ENCODE assay signal across 8 cellular contexts in the genomic region with DNA sequence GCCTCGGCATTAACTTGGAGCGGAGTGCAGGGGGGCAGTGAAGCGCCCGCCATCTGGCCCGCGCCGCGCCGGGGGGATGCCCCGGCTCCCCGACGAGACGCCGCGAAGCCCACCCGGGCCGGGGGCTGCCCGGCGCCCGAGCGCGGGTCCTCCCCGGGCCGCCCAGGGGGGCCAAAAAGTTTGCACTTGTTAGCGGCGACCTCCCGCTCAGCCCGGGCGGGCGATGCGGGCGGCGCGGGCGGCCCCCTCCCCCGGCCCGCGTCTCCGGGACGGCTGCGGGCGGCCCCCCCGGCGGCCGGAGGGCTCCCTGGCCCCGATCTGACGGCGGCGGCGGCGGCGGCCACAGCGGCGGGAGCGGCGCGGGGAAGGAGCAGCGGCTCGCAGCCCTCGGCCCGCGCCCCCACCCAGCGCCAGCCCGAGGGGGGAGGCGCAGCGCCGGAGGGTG. TPM values are rescaled to one million over a fixed set of nuclear protein-coding genes. Genes with fewer than 3 reads are reported as not detected.
DNase-seq lines count a peak whose midpoint lies in the region; ATAC-seq and TF ChIP-seq lines count a peak whose summit lies in the region.

A gene with protein sequence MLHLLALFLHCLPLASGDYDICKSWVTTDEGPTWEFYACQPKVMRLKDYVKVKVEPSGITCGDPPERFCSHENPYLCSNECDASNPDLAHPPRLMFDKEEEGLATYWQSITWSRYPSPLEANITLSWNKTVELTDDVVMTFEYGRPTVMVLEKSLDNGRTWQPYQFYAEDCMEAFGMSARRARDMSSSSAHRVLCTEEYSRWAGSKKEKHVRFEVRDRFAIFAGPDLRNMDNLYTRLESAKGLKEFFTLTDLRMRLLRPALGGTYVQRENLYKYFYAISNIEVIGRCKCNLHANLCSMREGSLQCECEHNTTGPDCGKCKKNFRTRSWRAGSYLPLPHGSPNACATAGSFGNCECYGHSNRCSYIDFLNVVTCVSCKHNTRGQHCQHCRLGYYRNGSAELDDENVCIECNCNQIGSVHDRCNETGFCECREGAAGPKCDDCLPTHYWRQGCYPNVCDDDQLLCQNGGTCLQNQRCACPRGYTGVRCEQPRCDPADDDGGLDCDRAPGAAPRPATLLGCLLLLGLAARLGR (plus strand): TSS at position 316 of the 445 bp plus-strand sequence. CDS start 4,774 bp downstream, outside the sequence.

- in situ Hi-C loops in Panc1 (cut with HindIII; ENCODE audit: low pct_unique_long_range_greater_than_20kb, low sequenced_read_pairs): no loop called here

- TF ChIP-seq POLR2A in esophagus muscularis mucosa (IDR thresholded peaks at IDR 0.05; ENCODE audit: low read depth) (no peak), ovary (IDR thresholded peaks at IDR 0.05) (no peak)

- peak within 1 kb of the TSS; percentile 93 for H3K4me3 Mint-ChIP-seq in CD8-positive, alpha-beta T cell

- ATAC-seq in CD8-positive, alpha-beta T cell: no peak
- no peak; the same call in 1 of the 2 replicates for ATAC-seq in Panc1
- ATAC-seq in HG03025 (IDR thresholded peaks at IDR 0.05; ENCODE audit: low FRiP score, unreplicated experiment): no peak

- DNase-seq in CD8-positive, alpha-beta T cell: no peak
- DNase-seq in Panc1 (ENCODE audit: low read depth, low spot score) (no peak), esophagus muscularis mucosa (ENCODE audit: extremely low spot score) (no peak), ovary (no peak), EL (no peak), 8988T (no peak), epidermal melanocyte (ENCODE audit: insufficient read length, low spot score) (no peak)

- H3K27ac Mint-ChIP-seq in CD8-positive, alpha-beta T cell: peak within 1 kb of the TSS; percentile 16

- H3K9me3 Mint-ChIP-seq in CD8-positive, alpha-beta T cell: no peaks in the 10 kb centered on the region

- CTCF ChIA-PET in CD8-positive, alpha-beta T cell (lab: Charles Lee): interaction anchor here (0.9 kb wide), 1 partner anchor 107 kb away, joined by 5 read pairs; no protein-coding TSS in a partner anchor
- CTCF ChIA-PET in Panc1 (lab: Charles Lee): no interaction called here

- H3K4me1 Mint-ChIP-seq in CD8-positive, alpha-beta T cell (ENCODE audit: low read depth): peaks cover 11% of the 10 kb centered on the region

- H3K36me3 ChIP-seq in CD8-positive, alpha-beta T cell (ENCODE audit: insufficient read depth, low read length): no peaks in the 10 kb centered on the region
- no peaks in the 10 kb centered on the region for H3K36me3 ChIP-seq in Panc1 (ENCODE audit: control insufficient read depth, insufficient read depth, low read length)
- no peaks in the 10 kb centered on the region for H3K36me3 ChIP-seq in esophagus muscularis mucosa
- no peaks in the 10 kb centered on the region for H3K36me3 ChIP-seq in ovary

- TF ChIP-seq EP300 in esophagus muscularis mucosa (IDR thresholded peaks at IDR 0.05) (no peak), ovary (IDR thresholded peaks at IDR 0.05) (no peak)

- POLR2A ChIA-PET in CD8-positive, alpha-beta T cell (lab: Charles Lee): no interaction called here
- POLR2A ChIA-PET in Panc1 (lab: Charles Lee): no interaction called here

- peak within 1 kb of the TSS; percentile 71 for H3K4me3 ChIP-seq in CD8-positive, alpha-beta T cell (ENCODE audit: low read depth, low read length)
- peak within 1 kb of the TSS; percentile 56 to 61 for H3K4me3 ChIP-seq in Panc1 (ENCODE audit: low read depth in 2 of 2, low read length in 2 of 2)
- peak within 1 kb of the TSS; percentile 72 to 90 (median 75) for H3K4me3 ChIP-seq in esophagus muscularis mucosa
- peak within 1 kb of the TSS; percentile 54 for H3K4me3 ChIP-seq in ovary

- intact Hi-C loops in CD8-positive, alpha-beta T cell (cut with DNase I, micrococcal nuclease): loop anchor here (1.0 to 5.0 kb wide), 2 partner anchors 82 to 84 kb away; a partner anchor contains a TSS
- intact Hi-C loops in Panc1 (cut with micrococcal nuclease; ENCODE audit: unreplicated experiment): loop anchor here (10.0 kb wide), 1 partner anchor 397 kb away; no protein-coding TSS in a partner anchor
- intact Hi-C loops in esophagus muscularis mucosa (cut with DNase I): no loop called here
- intact Hi-C loops in ovary (cut with DNase I): loop anchor here in 1 of 4 donors (10.0 kb wide), 1 partner anchor 73 kb away; no protein-coding TSS in a partner anchor

- H3K27ac ChIP-seq in CD8-positive, alpha-beta T cell (ENCODE audit: low read depth, low read length): peak within 1 kb of the TSS; percentile 15
- H3K27ac ChIP-seq in Panc1 (ENCODE audit: low read length) (no peak within 1 kb of the TSS; the same call in 1 of the 2 replicates), esophagus muscularis mucosa (replicated peaks in 1 of 4) (peak within 1 kb of the TSS in 1 of 4 donors; percentile 53), ovary (no peak within 1 kb of the TSS)

- no peak for TF ChIP-seq CTCF in CD8-positive, alpha-beta T cell (IDR thresholded peaks at IDR 0.05)
- no peak for TF ChIP-seq CTCF in Panc1 (IDR thresholded peaks at IDR 0.05)
- no peak for TF ChIP-seq CTCF in esophagus muscularis mucosa (IDR thresholded peaks at IDR 0.05)
- no peak for TF ChIP-seq CTCF in ovary (IDR thresholded peaks at IDR 0.05)

- H3K27me3 Mint-ChIP-seq in CD8-positive, alpha-beta T cell (ENCODE audit: low read depth): peaks cover 28% of the 10 kb centered on the region

- H3K4me1 ChIP-seq in CD8-positive, alpha-beta T cell (ENCODE audit: insufficient read depth, low read length): peaks cover 28% of the 10 kb centered on the region
- H3K4me1 ChIP-seq in Panc1 (ENCODE audit: control insufficient read depth, insufficient read depth, low read length) (peaks cover 5% of the 10 kb centered on the region), esophagus muscularis mucosa (peaks cover 36 to 49% (median 41%) of the 10 kb centered on the region in 4 donors), ovary (ENCODE audit: insufficient read depth) (peaks cover 9% of the 10 kb centered on the region)

- peaks cover 15% of the 10 kb centered on the region for H3K27me3 ChIP-seq in CD8-positive, alpha-beta T cell (ENCODE audit: insufficient read depth, low read length)
- H3K27me3 ChIP-seq in Panc1 (ENCODE audit: control insufficient read depth, insufficient read depth, low read length) (no peaks in the 10 kb centered on the region), esophagus muscularis mucosa (peaks cover 19 to 96% (median 37%) of the 10 kb centered on the region in 4 donors), ovary (peaks cover 5% of the 10 kb centered on the region)

- H3K9me3 ChIP-seq in CD8-positive, alpha-beta T cell (ENCODE audit: low read length): no peaks in the 10 kb centered on the region
- H3K9me3 ChIP-seq in Panc1 (ENCODE audit: control insufficient read depth, insufficient read depth, low read depth, low read length) (no peaks in the 10 kb centered on the region), esophagus muscularis mucosa (no peaks in the 10 kb centered on the region), ovary (no peaks in the 10 kb centered on the region)

- WGBS in esophagus muscularis mucosa: 1% methylated on average over 18 of the region's 67 CpGs
- 0 to 1% (median 0%) methylated on average over 13 to 66 of the region's 67 CpGs for WGBS in ovary, 3 donors

- no TSS peak for BruUV-seq in Panc1 (replicated peaks; lab: Mats Ljungman, UMichigan)

- peaks cover 4% of the 10 kb centered on the region for H3K36me3 Mint-ChIP-seq in CD8-positive, alpha-beta T cell

RNA-seq across cellular contexts. Expression of the gene that starts here (rescaled TPM):
- 1 to 10 TPM; 5.8 TPM for total RNA-seq in CD8-positive, alpha-beta T cell
- total RNA-seq in Panc1 (2021; ENCODE audit: unreplicated experiment) (5.1 TPM), esophagus muscularis mucosa (1 to 10 TPM; 1.5 to 6.6 (median 4.3) TPM), ovary (1 to 10 TPM in 4 of 7 donors, under 1 TPM in 3; 0.12 to 2.6 (median 1.5) TPM)
- polyA plus RNA-seq in Panc1 (2012; ENCODE audit: insufficient read length): 7.8 TPM
- polyA plus RNA-seq in ovary: under 1 TPM; 0.23 to 0.39 TPM
